ENCODE assay signal across 1 cellular context in genomic region chr12:110270125-110270962, GRCh38.
TF ChIP-seq lines count a peak whose summit lies in the region.

No MANE protein-coding gene starts in this region.

TF ChIP-seq in HEK293, 187 proteins besides CTCF, POLR2A, EP300 and RAD21 (continued from another document):
- TF ChIP-seq PATZ1 (tag by site-specific recombination; IDR thresholded peaks at IDR 0.05) (peak; percentile 69), ZBTB20 (tag by site-specific recombination; IDR thresholded peaks at IDR 0.05) (peak; percentile 63; the same call in 1 of the 2 replicates), ZNF18 (tag by site-specific recombination; IDR thresholded peaks at IDR 0.05) (0 out of 2 replicates have a peak, but pooled peaks have one; percentile 24), ZBTB1 (tag by site-specific recombination; IDR thresholded peaks at IDR 0.05) (no peak), ZNF423 (tag by site-specific recombination; IDR thresholded peaks at IDR 0.05) (0 out of 2 replicates have a peak, but pooled peaks have one; percentile 20)
- TF ChIP-seq, protein P1, sequence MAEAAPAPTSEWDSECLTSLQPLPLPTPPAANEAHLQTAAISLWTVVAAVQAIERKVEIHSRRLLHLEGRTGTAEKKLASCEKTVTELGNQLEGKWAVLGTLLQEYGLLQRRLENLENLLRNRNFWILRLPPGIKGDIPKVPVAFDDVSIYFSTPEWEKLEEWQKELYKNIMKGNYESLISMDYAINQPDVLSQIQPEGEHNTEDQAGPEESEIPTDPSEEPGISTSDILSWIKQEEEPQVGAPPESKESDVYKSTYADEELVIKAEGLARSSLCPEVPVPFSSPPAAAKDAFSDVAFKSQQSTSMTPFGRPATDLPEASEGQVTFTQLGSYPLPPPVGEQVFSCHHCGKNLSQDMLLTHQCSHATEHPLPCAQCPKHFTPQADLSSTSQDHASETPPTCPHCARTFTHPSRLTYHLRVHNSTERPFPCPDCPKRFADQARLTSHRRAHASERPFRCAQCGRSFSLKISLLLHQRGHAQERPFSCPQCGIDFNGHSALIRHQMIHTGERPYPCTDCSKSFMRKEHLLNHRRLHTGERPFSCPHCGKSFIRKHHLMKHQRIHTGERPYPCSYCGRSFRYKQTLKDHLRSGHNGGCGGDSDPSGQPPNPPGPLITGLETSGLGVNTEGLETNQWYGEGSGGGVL (tag by site-specific recombination; IDR thresholded peaks at IDR 0.05) = 0 out of 2 replicates have a peak, but pooled peaks have one; percentile 20
